In the genomic region with DNA sequence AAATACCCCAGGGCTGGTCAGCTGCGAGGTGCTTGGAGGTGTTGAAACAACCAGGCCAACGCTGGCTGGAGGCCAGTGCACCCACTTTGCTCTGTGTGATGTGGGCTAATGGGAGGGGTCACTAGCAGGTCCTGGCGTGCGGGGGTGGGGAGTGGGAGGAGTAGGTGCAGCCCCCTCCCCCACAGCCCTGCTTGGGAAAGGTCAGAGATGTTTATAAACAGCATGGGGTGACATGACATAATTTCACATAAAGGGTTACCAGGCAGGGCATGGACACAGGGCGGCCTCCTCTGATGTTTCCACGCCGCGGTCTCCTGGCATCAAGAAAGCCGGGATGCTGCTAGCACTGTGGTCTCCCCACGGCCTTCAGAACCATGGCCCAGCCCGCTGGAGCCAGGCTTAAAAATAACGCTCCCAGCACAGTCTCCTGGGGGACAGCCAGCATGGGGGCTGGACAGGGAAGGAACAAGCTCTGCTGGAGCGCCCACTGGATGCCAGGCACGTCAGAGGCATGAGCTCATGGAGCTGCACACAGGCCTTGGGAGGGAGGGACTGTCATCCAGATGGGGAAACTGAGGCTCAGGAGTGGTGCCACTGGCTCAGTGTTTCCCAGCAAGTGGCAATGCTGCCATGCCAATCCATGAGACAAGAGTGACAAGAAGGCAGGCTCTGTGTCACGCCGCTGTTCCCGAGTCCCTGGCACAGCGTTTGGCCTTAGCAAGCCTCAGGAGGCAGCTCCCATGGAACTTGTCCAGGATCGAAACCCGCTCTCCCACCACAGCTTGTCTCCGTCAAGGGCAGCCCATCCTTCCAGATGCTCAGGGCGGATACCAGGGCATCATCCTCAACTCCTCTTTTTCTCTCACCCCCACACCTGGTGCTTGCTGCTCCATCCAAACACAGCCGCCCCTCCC, we compare ENCODE assay signal across 1 cellular context.
TF ChIP-seq lines count a peak whose summit lies in the region.

No MANE protein-coding gene starts in this region.

TF ChIP-seq in liver, 16 proteins besides CTCF, POLR2A, EP300 and RAD21 (continued from another document):
- TF ChIP-seq NR2F2 (IDR thresholded peaks at IDR 0.05) (peak; percentile 87), HNF4A (conservative IDR thresholded peaks at IDR 0.05) (peak; percentile 64 to 81), EGR1 (IDR thresholded peaks at IDR 0.05; ENCODE audit: low read depth in 2 of 2) (peak; percentile 99), TAF1 (conservative IDR thresholded peaks at IDR 0.05) (no peak), JUND (IDR thresholded peaks at IDR 0.05) (peak; percentile 68 to 83), HNF4G (IDR thresholded peaks at IDR 0.05) (no peak), FOXA1 (IDR thresholded peaks at IDR 0.05) (no peak), SP1 (IDR thresholded peaks at IDR 0.05) (peak; percentile 95), FOXA2 (IDR thresholded peaks at IDR 0.05) (peak; percentile 47), YY1 (IDR thresholded peaks at IDR 0.05) (peak; percentile 66), GABPA (IDR thresholded peaks at IDR 0.05 in 1 of 2, conservative IDR thresholded peaks at IDR 0.05 in 1 of 2) (no peak)
- TF ChIP-seq, protein P1, sequence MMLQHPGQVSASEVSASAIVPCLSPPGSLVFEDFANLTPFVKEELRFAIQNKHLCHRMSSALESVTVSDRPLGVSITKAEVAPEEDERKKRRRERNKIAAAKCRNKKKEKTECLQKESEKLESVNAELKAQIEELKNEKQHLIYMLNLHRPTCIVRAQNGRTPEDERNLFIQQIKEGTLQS (IDR thresholded peaks at IDR 0.05): peak; percentile 72
- TF ChIP-seq, protein P2, sequence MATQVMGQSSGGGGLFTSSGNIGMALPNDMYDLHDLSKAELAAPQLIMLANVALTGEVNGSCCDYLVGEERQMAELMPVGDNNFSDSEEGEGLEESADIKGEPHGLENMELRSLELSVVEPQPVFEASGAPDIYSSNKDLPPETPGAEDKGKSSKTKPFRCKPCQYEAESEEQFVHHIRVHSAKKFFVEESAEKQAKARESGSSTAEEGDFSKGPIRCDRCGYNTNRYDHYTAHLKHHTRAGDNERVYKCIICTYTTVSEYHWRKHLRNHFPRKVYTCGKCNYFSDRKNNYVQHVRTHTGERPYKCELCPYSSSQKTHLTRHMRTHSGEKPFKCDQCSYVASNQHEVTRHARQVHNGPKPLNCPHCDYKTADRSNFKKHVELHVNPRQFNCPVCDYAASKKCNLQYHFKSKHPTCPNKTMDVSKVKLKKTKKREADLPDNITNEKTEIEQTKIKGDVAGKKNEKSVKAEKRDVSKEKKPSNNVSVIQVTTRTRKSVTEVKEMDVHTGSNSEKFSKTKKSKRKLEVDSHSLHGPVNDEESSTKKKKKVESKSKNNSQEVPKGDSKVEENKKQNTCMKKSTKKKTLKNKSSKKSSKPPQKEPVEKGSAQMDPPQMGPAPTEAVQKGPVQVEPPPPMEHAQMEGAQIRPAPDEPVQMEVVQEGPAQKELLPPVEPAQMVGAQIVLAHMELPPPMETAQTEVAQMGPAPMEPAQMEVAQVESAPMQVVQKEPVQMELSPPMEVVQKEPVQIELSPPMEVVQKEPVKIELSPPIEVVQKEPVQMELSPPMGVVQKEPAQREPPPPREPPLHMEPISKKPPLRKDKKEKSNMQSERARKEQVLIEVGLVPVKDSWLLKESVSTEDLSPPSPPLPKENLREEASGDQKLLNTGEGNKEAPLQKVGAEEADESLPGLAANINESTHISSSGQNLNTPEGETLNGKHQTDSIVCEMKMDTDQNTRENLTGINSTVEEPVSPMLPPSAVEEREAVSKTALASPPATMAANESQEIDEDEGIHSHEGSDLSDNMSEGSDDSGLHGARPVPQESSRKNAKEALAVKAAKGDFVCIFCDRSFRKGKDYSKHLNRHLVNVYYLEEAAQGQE (IDR thresholded peaks at IDR 0.05): peak; percentile 22
- TF ChIP-seq, protein P3, sequence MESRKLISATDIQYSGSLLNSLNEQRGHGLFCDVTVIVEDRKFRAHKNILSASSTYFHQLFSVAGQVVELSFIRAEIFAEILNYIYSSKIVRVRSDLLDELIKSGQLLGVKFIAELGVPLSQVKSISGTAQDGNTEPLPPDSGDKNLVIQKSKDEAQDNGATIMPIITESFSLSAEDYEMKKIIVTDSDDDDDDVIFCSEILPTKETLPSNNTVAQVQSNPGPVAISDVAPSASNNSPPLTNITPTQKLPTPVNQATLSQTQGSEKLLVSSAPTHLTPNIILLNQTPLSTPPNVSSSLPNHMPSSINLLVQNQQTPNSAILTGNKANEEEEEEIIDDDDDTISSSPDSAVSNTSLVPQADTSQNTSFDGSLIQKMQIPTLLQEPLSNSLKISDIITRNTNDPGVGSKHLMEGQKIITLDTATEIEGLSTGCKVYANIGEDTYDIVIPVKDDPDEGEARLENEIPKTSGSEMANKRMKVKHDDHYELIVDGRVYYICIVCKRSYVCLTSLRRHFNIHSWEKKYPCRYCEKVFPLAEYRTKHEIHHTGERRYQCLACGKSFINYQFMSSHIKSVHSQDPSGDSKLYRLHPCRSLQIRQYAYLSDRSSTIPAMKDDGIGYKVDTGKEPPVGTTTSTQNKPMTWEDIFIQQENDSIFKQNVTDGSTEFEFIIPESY (IDR thresholded peaks at IDR 0.05): peak; percentile 59
